ENCODE assay signal across 1 cellular context in genomic region chr9:5437254-5438216, GRCh38.
TF ChIP-seq lines count a peak whose summit lies in the region.

A gene with protein sequence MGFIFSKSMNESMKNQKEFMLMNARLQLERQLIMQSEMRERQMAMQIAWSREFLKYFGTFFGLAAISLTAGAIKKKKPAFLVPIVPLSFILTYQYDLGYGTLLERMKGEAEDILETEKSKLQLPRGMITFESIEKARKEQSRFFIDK (minus strand): TSS chr9:5437925. CDS start chr9:5431977, 5,948 bp downstream.

TF ChIP-seq in GM12878, 131 proteins besides CTCF, POLR2A, EP300 and RAD21 (continued from another document and continues in another):
- TF ChIP-seq MAX (IDR thresholded peaks at IDR 0.05; ENCODE audit: low read depth, low read length) (peak; percentile 60; the same call in 1 of the 2 replicates), ETV6 (conservative IDR thresholded peaks at IDR 0.05 in 1 of 2, IDR thresholded peaks at IDR 0.05 in 1 of 2; ENCODE audit: borderline replicate concordance in 1 of 2, low read depth in 1 of 2) (peak in 1 of 2 experiments; percentile 40; a peak in 1 of 4 replicates), POLR2AphosphoS5 (IDR thresholded peaks at IDR 0.05; ENCODE audit: low read length) (peak; percentile 80), MYB (IDR thresholded peaks at IDR 0.05; ENCODE audit: borderline replicate concordance, low read depth, low read length) (no peak), HDAC2 (IDR thresholded peaks at IDR 0.05) (no peak), CHD1 (IDR thresholded peaks at IDR 0.05; ENCODE audit: low read depth, low read length) (0 out of 2 replicates have a peak, but pooled peaks have one; percentile 63), ZNF207 (IDR thresholded peaks at IDR 0.05; ENCODE audit: borderline replicate concordance) (peak; percentile 92), CEBPZ (IDR thresholded peaks at IDR 0.05; ENCODE audit: low read depth, low read length) (0 out of 2 replicates have a peak, but pooled peaks have one; percentile 8), RUNX3 (IDR thresholded peaks at IDR 0.05; ENCODE audit: low read length) (peak; percentile 92), EZH2 (IDR thresholded peaks at IDR 0.05; ENCODE audit: borderline replicate concordance, control insufficient read depth, low read depth, low read length) (no peak), NR2C1 (IDR thresholded peaks at IDR 0.05) (peak; percentile 96), SMC3 (IDR thresholded peaks at IDR 0.05; ENCODE audit: borderline replicate concordance, low read length) (no peak; the same call in 1 of the 2 replicates), YBX1 (IDR thresholded peaks at IDR 0.05) (no peak), TCF7 (IDR thresholded peaks at IDR 0.05; ENCODE audit: borderline replicate concordance) (no peak; the same call in 1 of the 2 replicates), LARP7 (IDR thresholded peaks at IDR 0.05) (peak; percentile 85), NBN (IDR thresholded peaks at IDR 0.05) (peak; percentile 50; the same call in 1 of the 2 replicates), PML (IDR thresholded peaks at IDR 0.05; ENCODE audit: low read length) (peak; percentile 97), KLF5 (IDR thresholded peaks at IDR 0.05; ENCODE audit: partially characterized antibody) (no peak), YY1 (IDR thresholded peaks at IDR 0.05; ENCODE audit: low read depth, low read length) (peak; percentile 41; the same call in 1 of the 2 replicates), ZNF24 (IDR thresholded peaks at IDR 0.05) (no peak), CHD4 (IDR thresholded peaks at IDR 0.05) (no peak), ZNF384 (IDR thresholded peaks at IDR 0.05; ENCODE audit: borderline replicate concordance, low read depth, low read length) (no peak), TARDBP (IDR thresholded peaks at IDR 0.05; ENCODE audit: borderline replicate concordance) (no peak), MYC (IDR thresholded peaks at IDR 0.05; ENCODE audit: insufficient read depth, insufficient read length, insufficient replicate concordance, low read length, severe bottlenecking) (no peak), ZBTB4 (CRISPR knock-in tag; IDR thresholded peaks at IDR 0.05) (no peak), SIN3A (IDR thresholded peaks at IDR 0.05; ENCODE audit: low read depth, low read length) (peak; percentile 94), FOS (IDR thresholded peaks at IDR 0.05; ENCODE audit: borderline replicate concordance, extremely low read depth, insufficient read length) (no peak), IKZF2 (IDR thresholded peaks at IDR 0.05) (peak; percentile 61 to 79), WRNIP1 (IDR thresholded peaks at IDR 0.05; ENCODE audit: borderline replicate concordance, low read depth, low read length) (0 out of 2 replicates have a peak, but pooled peaks have one; percentile 27), IRF5 (IDR thresholded peaks at IDR 0.05; ENCODE audit: borderline replicate concordance) (no peak), ZBED1 (IDR thresholded peaks at IDR 0.05; ENCODE audit: borderline replicate concordance) (no peak; the same call in 1 of the 2 replicates), ZSCAN29 (IDR thresholded peaks at IDR 0.05) (no peak; the same call in 1 of the 2 replicates), ESRRA (IDR thresholded peaks at IDR 0.05; ENCODE audit: low read length) (peak; percentile 94), FOXK2 (IDR thresholded peaks at IDR 0.05) (no peak), SUZ12 (IDR thresholded peaks at IDR 0.05; ENCODE audit: unreplicated experiment) (no peak), CBX3 (IDR thresholded peaks at IDR 0.05; ENCODE audit: borderline replicate concordance, low read depth) (no peak), MTA3 (IDR thresholded peaks at IDR 0.05; ENCODE audit: borderline replicate concordance, low read length) (no peak; the same call in 1 of the 2 replicates), SREBF1 (IDR thresholded peaks at IDR 0.05; ENCODE audit: low read length) (0 out of 2 replicates have a peak, but pooled peaks have one; percentile 17), SMAD5 (IDR thresholded peaks at IDR 0.05; ENCODE audit: low read depth) (peak; percentile 83; the same call in 1 of the 2 replicates)
- TF ChIP-seq, protein P1, sequence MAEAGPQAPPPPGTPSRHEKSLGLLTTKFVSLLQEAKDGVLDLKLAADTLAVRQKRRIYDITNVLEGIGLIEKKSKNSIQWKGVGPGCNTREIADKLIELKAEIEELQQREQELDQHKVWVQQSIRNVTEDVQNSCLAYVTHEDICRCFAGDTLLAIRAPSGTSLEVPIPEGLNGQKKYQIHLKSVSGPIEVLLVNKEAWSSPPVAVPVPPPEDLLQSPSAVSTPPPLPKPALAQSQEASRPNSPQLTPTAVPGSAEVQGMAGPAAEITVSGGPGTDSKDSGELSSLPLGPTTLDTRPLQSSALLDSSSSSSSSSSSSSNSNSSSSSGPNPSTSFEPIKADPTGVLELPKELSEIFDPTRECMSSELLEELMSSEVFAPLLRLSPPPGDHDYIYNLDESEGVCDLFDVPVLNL (IDR thresholded peaks at IDR 0.05; ENCODE audit: low read depth, low read length) = peak; percentile 87
- TF ChIP-seq, protein P2, sequence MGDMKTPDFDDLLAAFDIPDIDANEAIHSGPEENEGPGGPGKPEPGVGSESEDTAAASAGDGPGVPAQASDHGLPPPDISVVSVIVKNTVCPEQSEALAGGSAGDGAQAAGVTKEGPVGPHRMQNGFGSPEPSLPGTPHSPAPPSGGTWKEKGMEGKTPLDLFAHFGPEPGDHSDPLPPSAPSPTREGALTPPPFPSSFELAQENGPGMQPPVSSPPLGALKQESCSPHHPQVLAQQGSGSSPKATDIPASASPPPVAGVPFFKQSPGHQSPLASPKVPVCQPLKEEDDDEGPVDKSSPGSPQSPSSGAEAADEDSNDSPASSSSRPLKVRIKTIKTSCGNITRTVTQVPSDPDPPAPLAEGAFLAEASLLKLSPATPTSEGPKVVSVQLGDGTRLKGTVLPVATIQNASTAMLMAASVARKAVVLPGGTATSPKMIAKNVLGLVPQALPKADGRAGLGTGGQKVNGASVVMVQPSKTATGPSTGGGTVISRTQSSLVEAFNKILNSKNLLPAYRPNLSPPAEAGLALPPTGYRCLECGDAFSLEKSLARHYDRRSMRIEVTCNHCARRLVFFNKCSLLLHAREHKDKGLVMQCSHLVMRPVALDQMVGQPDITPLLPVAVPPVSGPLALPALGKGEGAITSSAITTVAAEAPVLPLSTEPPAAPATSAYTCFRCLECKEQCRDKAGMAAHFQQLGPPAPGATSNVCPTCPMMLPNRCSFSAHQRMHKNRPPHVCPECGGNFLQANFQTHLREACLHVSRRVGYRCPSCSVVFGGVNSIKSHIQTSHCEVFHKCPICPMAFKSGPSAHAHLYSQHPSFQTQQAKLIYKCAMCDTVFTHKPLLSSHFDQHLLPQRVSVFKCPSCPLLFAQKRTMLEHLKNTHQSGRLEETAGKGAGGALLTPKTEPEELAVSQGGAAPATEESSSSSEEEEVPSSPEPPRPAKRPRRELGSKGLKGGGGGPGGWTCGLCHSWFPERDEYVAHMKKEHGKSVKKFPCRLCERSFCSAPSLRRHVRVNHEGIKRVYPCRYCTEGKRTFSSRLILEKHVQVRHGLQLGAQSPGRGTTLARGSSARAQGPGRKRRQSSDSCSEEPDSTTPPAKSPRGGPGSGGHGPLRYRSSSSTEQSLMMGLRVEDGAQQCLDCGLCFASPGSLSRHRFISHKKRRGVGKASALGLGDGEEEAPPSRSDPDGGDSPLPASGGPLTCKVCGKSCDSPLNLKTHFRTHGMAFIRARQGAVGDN (IDR thresholded peaks at IDR 0.05) = peak; percentile 55; the same call in 1 of the 2 replicates
- TF ChIP-seq, protein P3, sequence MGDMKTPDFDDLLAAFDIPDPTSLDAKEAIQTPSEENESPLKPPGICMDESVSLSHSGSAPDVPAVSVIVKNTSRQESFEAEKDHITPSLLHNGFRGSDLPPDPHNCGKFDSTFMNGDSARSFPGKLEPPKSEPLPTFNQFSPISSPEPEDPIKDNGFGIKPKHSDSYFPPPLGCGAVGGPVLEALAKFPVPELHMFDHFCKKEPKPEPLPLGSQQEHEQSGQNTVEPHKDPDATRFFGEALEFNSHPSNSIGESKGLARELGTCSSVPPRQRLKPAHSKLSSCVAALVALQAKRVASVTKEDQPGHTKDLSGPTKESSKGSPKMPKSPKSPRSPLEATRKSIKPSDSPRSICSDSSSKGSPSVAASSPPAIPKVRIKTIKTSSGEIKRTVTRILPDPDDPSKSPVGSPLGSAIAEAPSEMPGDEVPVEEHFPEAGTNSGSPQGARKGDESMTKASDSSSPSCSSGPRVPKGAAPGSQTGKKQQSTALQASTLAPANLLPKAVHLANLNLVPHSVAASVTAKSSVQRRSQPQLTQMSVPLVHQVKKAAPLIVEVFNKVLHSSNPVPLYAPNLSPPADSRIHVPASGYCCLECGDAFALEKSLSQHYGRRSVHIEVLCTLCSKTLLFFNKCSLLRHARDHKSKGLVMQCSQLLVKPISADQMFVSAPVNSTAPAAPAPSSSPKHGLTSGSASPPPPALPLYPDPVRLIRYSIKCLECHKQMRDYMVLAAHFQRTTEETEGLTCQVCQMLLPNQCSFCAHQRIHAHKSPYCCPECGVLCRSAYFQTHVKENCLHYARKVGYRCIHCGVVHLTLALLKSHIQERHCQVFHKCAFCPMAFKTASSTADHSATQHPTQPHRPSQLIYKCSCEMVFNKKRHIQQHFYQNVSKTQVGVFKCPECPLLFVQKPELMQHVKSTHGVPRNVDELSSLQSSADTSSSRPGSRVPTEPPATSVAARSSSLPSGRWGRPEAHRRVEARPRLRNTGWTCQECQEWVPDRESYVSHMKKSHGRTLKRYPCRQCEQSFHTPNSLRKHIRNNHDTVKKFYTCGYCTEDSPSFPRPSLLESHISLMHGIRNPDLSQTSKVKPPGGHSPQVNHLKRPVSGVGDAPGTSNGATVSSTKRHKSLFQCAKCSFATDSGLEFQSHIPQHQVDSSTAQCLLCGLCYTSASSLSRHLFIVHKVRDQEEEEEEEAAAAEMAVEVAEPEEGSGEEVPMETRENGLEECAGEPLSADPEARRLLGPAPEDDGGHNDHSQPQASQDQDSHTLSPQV (IDR thresholded peaks at IDR 0.05) = no peak
- TF ChIP-seq, protein P4, sequence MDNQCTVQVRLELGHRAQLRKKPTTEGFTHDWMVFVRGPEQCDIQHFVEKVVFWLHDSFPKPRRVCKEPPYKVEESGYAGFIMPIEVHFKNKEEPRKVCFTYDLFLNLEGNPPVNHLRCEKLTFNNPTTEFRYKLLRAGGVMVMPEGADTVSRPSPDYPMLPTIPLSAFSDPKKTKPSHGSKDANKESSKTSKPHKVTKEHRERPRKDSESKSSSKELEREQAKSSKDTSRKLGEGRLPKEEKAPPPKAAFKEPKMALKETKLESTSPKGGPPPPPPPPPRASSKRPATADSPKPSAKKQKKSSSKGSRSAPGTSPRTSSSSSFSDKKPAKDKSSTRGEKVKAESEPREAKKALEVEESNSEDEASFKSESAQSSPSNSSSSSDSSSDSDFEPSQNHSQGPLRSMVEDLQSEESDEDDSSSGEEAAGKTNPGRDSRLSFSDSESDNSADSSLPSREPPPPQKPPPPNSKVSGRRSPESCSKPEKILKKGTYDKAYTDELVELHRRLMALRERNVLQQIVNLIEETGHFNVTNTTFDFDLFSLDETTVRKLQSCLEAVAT (IDR thresholded peaks at IDR 0.05) = peak; percentile 37; the same call in 1 of the 2 replicates
